ENCODE assay signal across 18 cellular contexts in the genomic region with DNA sequence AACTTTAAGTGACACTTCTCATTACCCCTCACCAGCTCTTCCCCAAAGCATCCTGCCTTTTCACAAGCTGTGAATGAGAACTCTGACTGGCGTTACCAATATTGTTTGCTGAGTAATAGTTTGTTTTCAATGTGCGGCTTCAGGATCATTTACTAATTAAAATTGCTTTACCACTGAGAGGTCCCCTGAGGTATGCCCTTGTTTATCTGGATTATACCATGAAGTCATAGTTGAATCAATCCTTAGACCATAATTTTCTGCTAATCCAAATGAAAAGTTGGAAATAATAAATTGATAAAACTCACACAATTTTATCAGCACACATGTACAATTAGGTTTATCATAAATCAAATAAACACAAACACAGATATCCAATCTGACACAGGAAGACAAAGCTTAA.
DNase-seq lines count a peak whose midpoint lies in the region; ATAC-seq, FAIRE-seq and TF ChIP-seq lines count a peak whose summit lies in the region.
"Had no signal": no experiment of that assay in that cellular context is flagged by ENCODE, and none has a peak within 500 bp of the region (broad histone marks: within the 10 kb centered on the region; RNA-seq: fewer than 3 reads in every experiment).

No MANE protein-coding gene starts in this region.

- H3K9me3 Mint-ChIP-seq in activated T-helper 2 cell treated with anti-CD3 and anti-CD28 coated beads, Interferon-gamma antibody, Interleukin-2, Interleukin-4, amounts not matched to agents 10 μg/mL and 5 μg/mL and 100 μg/mL, durations not matched to agents 14 hours and 24 hours and 36 hours = no peaks in the 10 kb centered on the region

- H3K4me3 ChIP-seq in DND-41 (ENCODE audit: low read depth in 1 of 2, low read length in 2 of 2) = no peak overlapping the region
- H3K4me3 ChIP-seq in endothelial cell of umbilical vein (replicated peaks in 1 of 3; ENCODE audit: insufficient read depth in 1 of 3, low read depth in 1 of 3, low read length in 3 of 3) = no peak overlapping the region
- H3K4me3 ChIP-seq: PC-9 had no signal

- H3K4me1 Mint-ChIP-seq in activated T-helper 2 cell treated with anti-CD3 and anti-CD28 coated beads, Interferon-gamma antibody, Interleukin-2, Interleukin-4, amounts not matched to agents 10 μg/mL and 5 μg/mL and 100 μg/mL, durations not matched to agents 14 hours and 24 hours and 36 hours (ENCODE audit: low read depth) = no peaks in the 10 kb centered on the region

- intact Hi-C loops in endothelial cell of umbilical vein (cut with micrococcal nuclease) = no loop called here
- intact Hi-C loops in activated T-helper 2 cell treated with anti-CD3 and anti-CD28 coated beads, Interferon-gamma antibody, Interleukin-2, Interleukin-4, amounts not matched to agents 10 μg/mL and 5 μg/mL and 100 μg/mL, durations not matched to agents 14 hours and 24 hours and 36 hours (cut with micrococcal nuclease) = no loop called here

- CTCF ChIA-PET in endothelial cell of umbilical vein (lab: Charles Lee) = interaction anchor here (1.1 kb wide), 1 partner anchor 563 kb away, joined by 3 read pairs; no protein-coding TSS in a partner anchor

- H3K79me2 ChIP-seq in DND-41 (ENCODE audit: insufficient read depth, low read length) = no peaks in the 10 kb centered on the region
- no peaks in the 10 kb centered on the region for H3K79me2 ChIP-seq in endothelial cell of umbilical vein (ENCODE audit: control insufficient read depth, insufficient read depth, low read length)

- peaks cover 2% of the 10 kb centered on the region for H3K9me1 ChIP-seq in endothelial cell of umbilical vein (replicated peaks; ENCODE audit: control insufficient read depth, extremely low read depth, insufficient read depth, low read length)

- no TSS peak for BruUV-seq in endothelial cell of umbilical vein (replicated peaks; lab: Mats Ljungman, UMichigan)

- TF ChIP-seq CTCF in DND-41 (IDR thresholded peaks at IDR 0.05; ENCODE audit: borderline replicate concordance, extremely low read depth, low read length, poor library complexity, severe bottlenecking) (no peak), endothelial cell of umbilical vein (IDR thresholded peaks at IDR 0.05; ENCODE audit: extremely low read depth in 1 of 2, insufficient read depth in 1 of 2, low read depth in 1 of 2, low read length in 2 of 2) (no peak)

- dilution Hi-C loops in endothelial cell of umbilical vein (cut with MboI; ENCODE audit: extremely low pct_ligation_motif_present, low sequenced_read_pairs) = no loop called here

- no peaks in the 10 kb centered on the region for H3K4me1 ChIP-seq in DND-41 (ENCODE audit: insufficient read depth, low read length)
- H3K4me1 ChIP-seq in endothelial cell of umbilical vein (ENCODE audit: control insufficient read depth, extremely low read depth, insufficient read depth, low read length) = peaks cover 32% of the 10 kb centered on the region

- H3K9me3 ChIP-seq in DND-41 (ENCODE audit: insufficient read depth, low read length, severe bottlenecking) (no peaks in the 10 kb centered on the region), endothelial cell of umbilical vein (replicated peaks; ENCODE audit: control insufficient read depth, insufficient read depth, low read length) (no peaks in the 10 kb centered on the region)

- H4K20me1 ChIP-seq in DND-41 (ENCODE audit: insufficient read depth, low read length) = no peaks in the 10 kb centered on the region
- H4K20me1 ChIP-seq in endothelial cell of umbilical vein (replicated peaks; ENCODE audit: control insufficient read depth, extremely low read depth, insufficient read depth, low read length) = no peaks in the 10 kb centered on the region

- FAIRE-seq in endothelial cell of umbilical vein (lab: Jason Lieb, UNC) = no peak
- FAIRE-seq: GM12891, H54 had no signal

- no peak overlapping the region for H3K27ac Mint-ChIP-seq in activated T-helper 2 cell treated with anti-CD3 and anti-CD28 coated beads, Interferon-gamma antibody, Interleukin-2, Interleukin-4, amounts not matched to agents 10 μg/mL and 5 μg/mL and 100 μg/mL, durations not matched to agents 14 hours and 24 hours and 36 hours

- H3K4me3 Mint-ChIP-seq in activated T-helper 2 cell treated with anti-CD3 and anti-CD28 coated beads, Interferon-gamma antibody, Interleukin-2, Interleukin-4, amounts not matched to agents 10 μg/mL and 5 μg/mL and 100 μg/mL, durations not matched to agents 14 hours and 24 hours and 36 hours (ENCODE audit: low read depth) = no peak overlapping the region

- H3K4me2 ChIP-seq in DND-41 (ENCODE audit: insufficient read depth, low read length) = no peak overlapping the region
- H3K4me2 ChIP-seq in endothelial cell of umbilical vein (ENCODE audit: insufficient read depth, low read length) = no peak overlapping the region
- H3K4me2 ChIP-seq: PC-9 had no signal

- H3K36me3 ChIP-seq in DND-41 (ENCODE audit: insufficient read depth, low read length) = no peaks in the 10 kb centered on the region
- no peaks in the 10 kb centered on the region for H3K36me3 ChIP-seq in endothelial cell of umbilical vein (ENCODE audit: control insufficient read depth in 2 of 2, extremely low read depth in 1 of 2, insufficient read depth in 2 of 2, low read length in 2 of 2)

- ATAC-seq in DND-41 (ENCODE audit: insufficient read depth, low read depth) (no peak), GM18868 (IDR thresholded peaks at IDR 0.05; ENCODE audit: unreplicated experiment) (no peak)

- POLR2A ChIA-PET in endothelial cell of umbilical vein (lab: Charles Lee) = no interaction called here

- H2AFZ ChIP-seq in DND-41 (ENCODE audit: low read depth, low read length) = peak overlapping the region; percentile 48; the same call in 1 of the 2 replicates
- peak overlapping the region; percentile 54 for H2AFZ ChIP-seq in endothelial cell of umbilical vein (ENCODE audit: low read depth, low read length)
- H2AFZ ChIP-seq: PC-9 had no signal

- no peaks in the 10 kb centered on the region for H3K27me3 Mint-ChIP-seq in activated T-helper 2 cell treated with anti-CD3 and anti-CD28 coated beads, Interferon-gamma antibody, Interleukin-2, Interleukin-4, amounts not matched to agents 10 μg/mL and 5 μg/mL and 100 μg/mL, durations not matched to agents 14 hours and 24 hours and 36 hours (ENCODE audit: low read depth)

- no peak overlapping the region for H3K9ac ChIP-seq in DND-41 (ENCODE audit: low read depth, low read length)
- no peak overlapping the region for H3K9ac ChIP-seq in endothelial cell of umbilical vein (replicated peaks; ENCODE audit: extremely low read depth, insufficient read depth, low read length)

- no peaks in the 10 kb centered on the region for H3K36me3 Mint-ChIP-seq in activated T-helper 2 cell treated with anti-CD3 and anti-CD28 coated beads, Interferon-gamma antibody, Interleukin-2, Interleukin-4, amounts not matched to agents 10 μg/mL and 5 μg/mL and 100 μg/mL, durations not matched to agents 14 hours and 24 hours and 36 hours (ENCODE audit: low read depth)

- DNase-seq in DND-41 = no peak
- DNase-seq in NCI-H69 (lab: John Stamatoyannopoulos, UW) = peak; percentile 62
- DNase-seq in endothelial cell of umbilical vein (ENCODE audit: low read depth, low spot score) = no peak
- no peak for DNase-seq in NOMO-1 treated with dmso at 0.1 percent for 144 hours (lab: John Stamatoyannopoulos, UW; ENCODE audit: unreplicated experiment)
- no peak for DNase-seq in activated T-helper 2 cell treated with anti-CD3 and anti-CD28 coated beads, Interferon-gamma antibody, Interleukin-2, Interleukin-4, amounts not matched to agents 10 μg/mL and 5 μg/mL and 100 μg/mL, durations not matched to agents 14 hours and 24 hours and 36 hours (ENCODE audit: low spot score)
- no peak for DNase-seq in activated gamma-delta T cell treated with Interleukin-2 at 50 U/mL for 16 hours
- DNase-seq: COR-L47, MM.1S, NCI-H1092, NCI-H1436 treated with DMSO at 0.1 percent for 48 hours, NCI-H2081, NCI-H82, PC-9, SIG-M5 had no signal

- H3K27me3 ChIP-seq in DND-41 (ENCODE audit: insufficient read depth, low read length, poor library complexity) (no peaks in the 10 kb centered on the region), endothelial cell of umbilical vein (ENCODE audit: control insufficient read depth in 2 of 2, insufficient read depth in 2 of 2, low read length in 2 of 2) (no peaks in the 10 kb centered on the region)

- TF ChIP-seq POLR2A in endothelial cell of umbilical vein (IDR thresholded peaks at IDR 0.05; ENCODE audit: low read depth, low read length) = no peak

- H3K27ac ChIP-seq in DND-41 (ENCODE audit: low read length) (no peak overlapping the region), endothelial cell of umbilical vein (ENCODE audit: insufficient read depth, low read depth, low read length) (no peak overlapping the region)
- H3K27ac ChIP-seq: PC-9, RWPE1 had no signal

TF ChIP-seq in endothelial cell of umbilical vein, 7 proteins besides CTCF, POLR2A, EP300 and RAD21:
- TF ChIP-seq EZH2 (IDR thresholded peaks at IDR 0.05; ENCODE audit: borderline replicate concordance, low read depth, low read length, severe bottlenecking) = no peak
- TF ChIP-seq GATA2 (IDR thresholded peaks at IDR 0.05; ENCODE audit: insufficient read depth, insufficient read length, low read depth, low read length) = no peak
- no peak for TF ChIP-seq FOS (IDR thresholded peaks at IDR 0.05; ENCODE audit: borderline replicate concordance, insufficient read depth, low read length)
- no peak for TF ChIP-seq POLR2AphosphoS5 (IDR thresholded peaks at IDR 0.05; ENCODE audit: insufficient read depth, low read depth, low read length)
- TF ChIP-seq MYC (IDR thresholded peaks at IDR 0.05; ENCODE audit: low read depth, low read length) = no peak
- TF ChIP-seq, protein P1, sequence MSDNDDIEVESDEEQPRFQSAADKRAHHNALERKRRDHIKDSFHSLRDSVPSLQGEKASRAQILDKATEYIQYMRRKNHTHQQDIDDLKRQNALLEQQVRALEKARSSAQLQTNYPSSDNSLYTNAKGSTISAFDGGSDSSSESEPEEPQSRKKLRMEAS (IDR thresholded peaks at IDR 0.05; ENCODE audit: insufficient read depth, insufficient read length) = no peak
- no peak for TF ChIP-seq JUN (IDR thresholded peaks at IDR 0.05; ENCODE audit: borderline replicate concordance, insufficient read depth, insufficient read length, low read depth)
